In the genomic region with DNA sequence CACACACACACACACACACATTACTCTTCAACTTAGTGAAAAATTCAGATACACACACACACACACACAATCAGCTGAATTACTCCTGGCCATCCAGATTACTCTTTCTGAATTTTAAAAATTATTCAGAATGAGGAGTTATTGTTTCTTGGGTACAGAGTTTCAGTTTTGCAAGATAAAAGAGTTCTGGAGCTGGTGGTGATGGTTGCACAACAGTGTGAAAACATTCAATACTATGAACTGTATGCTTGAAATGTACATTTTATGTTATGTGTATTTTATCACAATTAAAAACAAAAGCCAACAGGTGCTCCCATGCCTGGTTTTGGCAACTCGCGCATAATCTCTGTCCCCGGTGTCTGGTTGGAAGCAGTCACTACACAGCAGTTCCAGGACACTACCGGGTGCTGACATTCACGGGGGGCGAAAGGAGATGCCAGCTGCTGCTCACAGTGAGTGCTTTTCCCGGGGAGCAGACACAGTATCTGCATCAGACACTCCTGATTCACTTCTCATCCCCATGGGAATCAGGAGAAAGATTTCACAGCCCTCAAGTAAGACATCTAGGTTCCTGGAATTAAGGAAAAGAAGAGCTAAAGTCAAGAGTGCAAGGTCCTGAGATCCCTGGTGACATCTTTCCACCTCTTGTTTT, we compare ENCODE assay signal across 16 cellular contexts. TPM values are rescaled to one million over a fixed set of nuclear protein-coding genes. Genes with fewer than 3 reads are reported as not detected.
DNase-seq lines count a peak whose midpoint lies in the region; ATAC-seq and TF ChIP-seq lines count a peak whose summit lies in the region.
"Had no signal": no experiment of that assay in that cellular context is flagged by ENCODE, and none has a peak within 500 bp of the region (broad histone marks: within the 10 kb centered on the region; RNA-seq: fewer than 3 reads in every experiment).

No MANE protein-coding gene starts in this region.

- no TSS peak for BruUV-seq in PC-9 (replicated peaks; lab: Mats Ljungman, UMichigan)

- H2BK12ac ChIP-seq in trophoblast cell (ENCODE audit: low read length) = no peak overlapping the region

- no peaks in the 10 kb centered on the region for H3K27me3 Mint-ChIP-seq in stimulated activated naive B cell treated with anti-CD40 and anti-IgM and Interleukin-4, amounts not matched to agents 10 μg/mL and 1 μg/mL and 100 μg/mL, for 72 hours

- POLR2A ChIA-PET in PC-9 (lab: Charles Lee; ENCODE audit: unreplicated experiment) = no interaction called here

- H3K4me1 ChIP-seq in left ventricle myocardium inferior (peaks cover 83% of the 10 kb centered on the region), PC-9 (replicated peaks; ENCODE audit: insufficient read depth) (peaks cover 81% of the 10 kb centered on the region), trophoblast cell (ENCODE audit: control insufficient read depth in 1 of 2, insufficient read depth in 2 of 2, low read length in 2 of 2) (peaks cover 11 to 17% of the 10 kb centered on the region in 2 experiments), testis (peaks cover 40% of the 10 kb centered on the region)

- no CpG with 5 or more reads among the region's 7 CpGs for WGBS in trophoblast cell (ENCODE audit: extremely low coverage, insufficient coverage, insufficient read length)
- WGBS in testis, 2 donors = 76 to 89% methylated on average over 7 of the region's 7 CpGs

- TF ChIP-seq POLR2A in testis (IDR thresholded peaks at IDR 0.05) = no peak

- H3K4me3 Mint-ChIP-seq in stimulated activated naive B cell treated with anti-CD40 and anti-IgM and Interleukin-4, amounts not matched to agents 10 μg/mL and 1 μg/mL and 100 μg/mL, for 72 hours = peak overlapping the region in 1 of 2 donors; percentile 3

- no peak overlapping the region for H4K91ac ChIP-seq in trophoblast cell (ENCODE audit: low read depth, low read length)

- H3K18ac ChIP-seq in trophoblast cell (ENCODE audit: low read length) = no peak overlapping the region

- H3K9me3 Mint-ChIP-seq in stimulated activated naive B cell treated with anti-CD40 and anti-IgM and Interleukin-4, amounts not matched to agents 10 μg/mL and 1 μg/mL and 100 μg/mL, for 72 hours = no peaks in the 10 kb centered on the region

- no peak overlapping the region for H3K9ac ChIP-seq in trophoblast cell (ENCODE audit: low read length)

- peaks cover 46% of the 10 kb centered on the region for H3F3A ChIP-seq in PC-9 (ENCODE audit: insufficient read depth, low read depth)

- H3K36me3 ChIP-seq in left ventricle myocardium inferior (no peaks in the 10 kb centered on the region), PC-9 (ENCODE audit: low read depth) (0 out of 2 replicates have a peak, but pooled peaks cover 7% of the 10 kb centered on the region), trophoblast cell (ENCODE audit: control insufficient read depth in 1 of 2, insufficient read depth in 2 of 2, low read length in 2 of 2) (peaks cover 2 to 4% of the 10 kb centered on the region in 2 experiments), testis (ENCODE audit: low read depth, missing control alignments) (no peaks in the 10 kb centered on the region)
- H3K36me3 ChIP-seq: gastroesophageal sphincter had no signal

- no peak overlapping the region for H3K23ac ChIP-seq in trophoblast cell (ENCODE audit: low read length)

- no peak overlapping the region for H2BK120ac ChIP-seq in trophoblast cell (ENCODE audit: insufficient read depth, low read length, poor library complexity)

- no peak for TF ChIP-seq CTCF in left ventricle myocardium inferior (IDR thresholded peaks at IDR 0.05; ENCODE audit: borderline replicate concordance)
- no peak for TF ChIP-seq CTCF in PC-9 (conservative IDR thresholded peaks at IDR 0.05)
- no peak for TF ChIP-seq CTCF in fibroblast of the aortic adventitia (IDR thresholded peaks at IDR 0.05; ENCODE audit: insufficient read depth, low read length)
- TF ChIP-seq CTCF in testis (IDR thresholded peaks at IDR 0.05) = no peak

- H2AFZ ChIP-seq in PC-9 = no peak overlapping the region
- no peak overlapping the region for H2AFZ ChIP-seq in trophoblast cell (ENCODE audit: insufficient read depth, low read length, poor library complexity)

- H3K4ac ChIP-seq in trophoblast cell (ENCODE audit: low read depth, low read length) = no peak overlapping the region

- H3K4me1 Mint-ChIP-seq in stimulated activated naive B cell treated with anti-CD40 and anti-IgM and Interleukin-4, amounts not matched to agents 10 μg/mL and 1 μg/mL and 100 μg/mL, for 72 hours = peaks cover 21 to 28% of the 10 kb centered on the region in 2 donors

- H3K27me3 ChIP-seq in left ventricle myocardium inferior (ENCODE audit: low read depth) (no peaks in the 10 kb centered on the region), PC-9 (ENCODE audit: insufficient read depth, low read depth) (no peaks in the 10 kb centered on the region), trophoblast cell (ENCODE audit: insufficient read depth, low read length) (no peaks in the 10 kb centered on the region), testis (no peaks in the 10 kb centered on the region)
- H3K27me3 ChIP-seq: gastroesophageal sphincter had no signal

- CTCF ChIA-PET in PC-9 (lab: Charles Lee) = no interaction called here

- H2AK5ac ChIP-seq in trophoblast cell (ENCODE audit: low read length) = no peak overlapping the region

- no peak overlapping the region for H3K27ac ChIP-seq in left ventricle myocardium inferior (replicated peaks)
- peak overlapping the region; percentile 95 for H3K27ac ChIP-seq in PC-9
- H3K27ac ChIP-seq in trophoblast cell (ENCODE audit: low read depth, low read length) = no peak overlapping the region
- H3K27ac ChIP-seq in testis = no peak overlapping the region
- H3K27ac ChIP-seq: HL-60 had no signal

- peaks cover 4 to 12% of the 10 kb centered on the region in 2 donors for H3K36me3 Mint-ChIP-seq in stimulated activated naive B cell treated with anti-CD40 and anti-IgM and Interleukin-4, amounts not matched to agents 10 μg/mL and 1 μg/mL and 100 μg/mL, for 72 hours

- intact Hi-C loops in Right ventricle myocardium inferior (cut with DNase I) (no loop called here), left ventricle myocardium inferior (cut with micrococcal nuclease) (no loop called here), PC-9 (cut with micrococcal nuclease; ENCODE audit: unreplicated experiment) (loop anchor here (10.0 kb wide), 1 partner anchor 88 kb away; no protein-coding TSS in a partner anchor), testis (cut with DNase I; ENCODE audit: low total_unique reads) (no loop called here)

- no peak overlapping the region for H4K12ac ChIP-seq in trophoblast cell (ENCODE audit: low read depth, low read length)

- ATAC-seq in Right ventricle myocardium inferior = peak; percentile 34
- no peak for ATAC-seq in stimulated activated naive B cell treated with anti-CD40 and anti-IgM and Interleukin-4, amounts not matched to agents 10 μg/mL and 1 μg/mL and 100 μg/mL, for 72 hours (replicated peaks)
- ATAC-seq: gastroesophageal sphincter had no signal

- H2BK5ac ChIP-seq in trophoblast cell (ENCODE audit: low read depth, low read length, poor library complexity) = no peak overlapping the region

- H3K9me2 ChIP-seq in PC-9 (ENCODE audit: insufficient read depth) = no peaks in the 10 kb centered on the region

- no peak overlapping the region for H4K8ac ChIP-seq in trophoblast cell (ENCODE audit: low read depth, low read length)

- H3K79me2 ChIP-seq in PC-9 (ENCODE audit: low read depth) = peaks cover 61% of the 10 kb centered on the region
- peaks cover 5% of the 10 kb centered on the region for H3K79me2 ChIP-seq in trophoblast cell (ENCODE audit: control insufficient read depth, insufficient read depth, low read length, poor library complexity)

- no peak overlapping the region for H3K14ac ChIP-seq in trophoblast cell (ENCODE audit: low read length)

- no peaks in the 10 kb centered on the region for H3K9me3 ChIP-seq in left ventricle myocardium inferior (replicated peaks)
- no peaks in the 10 kb centered on the region for H3K9me3 ChIP-seq in PC-9 (ENCODE audit: insufficient read depth, low read depth)
- no peaks in the 10 kb centered on the region for H3K9me3 ChIP-seq in trophoblast cell (ENCODE audit: insufficient read depth, low read depth, low read length)
- H3K9me3 ChIP-seq in testis = no peaks in the 10 kb centered on the region
- H3K9me3 ChIP-seq: gastroesophageal sphincter had no signal

- peaks cover 6% of the 10 kb centered on the region for H3K79me1 ChIP-seq in trophoblast cell (ENCODE audit: low read length)

- H3K27ac Mint-ChIP-seq in stimulated activated naive B cell treated with anti-CD40 and anti-IgM and Interleukin-4, amounts not matched to agents 10 μg/mL and 1 μg/mL and 100 μg/mL, for 72 hours = peak overlapping the region; percentile 47

- no peaks in the 10 kb centered on the region for H4K20me1 ChIP-seq in PC-9 (ENCODE audit: insufficient read depth)

- DNase-seq in Right ventricle myocardium inferior (ENCODE audit: missing footprints) (no peak), left ventricle myocardium inferior (no peak), PC-9 (no peak), fibroblast of the aortic adventitia (ENCODE audit: low read depth) (peak; percentile 46), NCI-H2081 treated with DMSO at 0.1 percent for 48 hours (lab: John Stamatoyannopoulos, UW) (no peak), trophoblast cell (no peak), testis (no peak)
- DNase-seq in stimulated activated naive B cell treated with anti-CD40 and anti-IgM and Interleukin-4, amounts not matched to agents 10 μg/mL and 1 μg/mL and 100 μg/mL, for 72 hours = no peak
- DNase-seq: activated CD4-positive, CD25-positive, alpha-beta regulatory T cell treated with anti-CD3 and anti-CD28 coated beads, Interleukin-2, amount 50 U/mL, for 72 hours; activated naive CD4-positive, alpha-beta T cell treated with anti-CD3 and anti-CD28 coated beads, Interleukin-2, amount 50 U/mL, for 16 hours; central memory CD4-positive, alpha-beta T cell; Karpas-422; NCI-H1436 treated with DMSO at 0.1 percent for 48 hours; stimulated activated CD4-positive, alpha-beta T cell treated with anti-CD3 and anti-CD28 coated beads, Interleukin-15, amount 100 ng/mL, for 24 hours had no signal

- H3K4me3 ChIP-seq in left ventricle myocardium inferior (no peak overlapping the region), PC-9 (no peak overlapping the region), fibroblast of the aortic adventitia (ENCODE audit: low read depth, low read length) (no peak overlapping the region), trophoblast cell (ENCODE audit: low read depth, low read length) (no peak overlapping the region), testis (no peak overlapping the region)
- H3K4me3 ChIP-seq: gastroesophageal sphincter had no signal

- peak overlapping the region; percentile 50 for H3K4me2 ChIP-seq in PC-9
- no peak overlapping the region for H3K4me2 ChIP-seq in trophoblast cell (ENCODE audit: low read length)

RNA-seq across cellular contexts. Expression of a gene that starts 55.7 kb away (rescaled TPM):
- total RNA-seq in Right ventricle myocardium inferior = 6.0 TPM
- total RNA-seq in left ventricle myocardium inferior = 5.0 TPM
- 10.1 and 14.0 TPM in 2 replicates for total RNA-seq in PC-9 (2021)
- total RNA-seq in fibroblast of the aortic adventitia (ENCODE audit: low replicate concordance) = 42.8 and 81.2 TPM in 2 replicates
- 27.9 and 29.1 TPM in 2 replicates for polyA plus RNA-seq in trophoblast cell (2013)
- 10 to 100 TPM; 42.8 to 48.6 TPM for total RNA-seq in testis
- 24.8 TPM for polyA plus RNA-seq in testis (ENCODE audit: insufficient read depth, low read depth, low replicate concordance)
